In genomic region chr16:58129097-58129936, GRCh38 we compare ENCODE assay signal across 8 cellular contexts. TPM values are rescaled to one million over a fixed set of nuclear protein-coding genes. Genes with fewer than 3 reads are reported as not detected.
DNase-seq lines count a peak whose midpoint lies in the region; ATAC-seq and TF ChIP-seq lines count a peak whose summit lies in the region.

Gene CFAP20, minus strand, starts transcription at chr16:58129381. Its CDS starts 266 bp downstream, at chr16:58129115.

- peak within 1 kb of the TSS; percentile 95 for H3K4me3 ChIP-seq in ACC112 (ENCODE audit: low read depth, low read length)
- peak within 1 kb of the TSS; percentile 93 to 98 (median 97) for H3K4me3 ChIP-seq in breast epithelium
- peak within 1 kb of the TSS; percentile 69 for H3K4me3 ChIP-seq in iPS-18a (ENCODE audit: low read length)
- peak within 1 kb of the TSS; percentile 98 for H3K4me3 ChIP-seq in skeletal muscle satellite cell (ENCODE audit: low read length)

- intact Hi-C loops in breast epithelium (cut with DNase I; ENCODE audit: low total_unique reads) = loop anchor here (5.0 kb wide), 1 partner anchor 102 kb away; the partner anchor contains the start of gene MMP15

- ATAC-seq in GM18870 (IDR thresholded peaks at IDR 0.05; ENCODE audit: unreplicated experiment) (peak; percentile 85), HG03135 (IDR thresholded peaks at IDR 0.05; ENCODE audit: unreplicated experiment) (peak; percentile 82)

- H3K9ac ChIP-seq in iPS-18a (ENCODE audit: low read length) (peak within 1 kb of the TSS; percentile 94), skeletal muscle satellite cell (ENCODE audit: low read depth, low read length) (peak within 1 kb of the TSS; percentile 90)

- no peaks in the 10 kb centered on the region for H3K27me3 ChIP-seq in ACC112 (ENCODE audit: insufficient read depth, low read length)
- H3K27me3 ChIP-seq in breast epithelium = no peaks in the 10 kb centered on the region
- no peaks in the 10 kb centered on the region for H3K27me3 ChIP-seq in iPS-18a (ENCODE audit: control insufficient read depth, insufficient read depth, low read length)
- H3K27me3 ChIP-seq in skeletal muscle satellite cell (ENCODE audit: control insufficient read depth, insufficient read depth, low read length) = no peaks in the 10 kb centered on the region

- H3K9me3 ChIP-seq in breast epithelium = no peaks in the 10 kb centered on the region
- H3K9me3 ChIP-seq in iPS-18a (ENCODE audit: control insufficient read depth, low read depth, low read length) = no peaks in the 10 kb centered on the region
- H3K9me3 ChIP-seq in skeletal muscle satellite cell (replicated peaks; ENCODE audit: low read length) = no peaks in the 10 kb centered on the region

- DNase-seq in NCI-H2196 treated with DMSO at 0.1 percent for 48 hours (lab: John Stamatoyannopoulos, UW; ENCODE audit: unreplicated experiment) (peak; percentile 94), breast epithelium (ENCODE audit: low spot score in 2 of 2) (peak; percentile 98)

- H3K27ac ChIP-seq in ACC112 (ENCODE audit: low read depth, low read length) (peak within 1 kb of the TSS; percentile 90), VCaP (peak within 1 kb of the TSS; percentile 79), breast epithelium (peak within 1 kb of the TSS; percentile 90), iPS-18a (ENCODE audit: low read length) (peak within 1 kb of the TSS; percentile 56)

- H3K79me2 ChIP-seq in ACC112 (ENCODE audit: control insufficient read depth, insufficient read depth, low read length, unreplicated experiment) = peaks cover 40% of the 10 kb centered on the region

- H3K4me2 ChIP-seq in skeletal muscle satellite cell (ENCODE audit: low read length) = peak within 1 kb of the TSS; percentile 90

- TF ChIP-seq POLR2A in breast epithelium (IDR thresholded peaks at IDR 0.05) = peak; percentile 77

- no peak for TF ChIP-seq CTCF in VCaP (conservative IDR thresholded peaks at IDR 0.05)
- peak in 1 of 3 donors; percentile 7 for TF ChIP-seq CTCF in breast epithelium (IDR thresholded peaks at IDR 0.05)

- no peaks in the 10 kb centered on the region for H3K36me3 ChIP-seq in ACC112 (ENCODE audit: insufficient read depth, low read length)
- no peaks in the 10 kb centered on the region for H3K36me3 ChIP-seq in breast epithelium
- H3K36me3 ChIP-seq in iPS-18a (ENCODE audit: control insufficient read depth, low read depth, low read length) = no peaks in the 10 kb centered on the region
- no peaks in the 10 kb centered on the region for H3K36me3 ChIP-seq in skeletal muscle satellite cell (ENCODE audit: insufficient read depth, low read length)

- H2AFZ ChIP-seq in ACC112 (ENCODE audit: low read length, unreplicated experiment) = peak within 1 kb of the TSS; percentile 93

- H3K4me1 ChIP-seq in ACC112 (ENCODE audit: control insufficient read depth, insufficient read depth, low read length, unreplicated experiment) (peaks cover 21% of the 10 kb centered on the region), breast epithelium (peaks cover 0 to 8% of the 10 kb centered on the region in 2 donors), iPS-18a (ENCODE audit: control insufficient read depth, low read depth, low read length) (peaks cover 15% of the 10 kb centered on the region), skeletal muscle satellite cell (ENCODE audit: control insufficient read depth, insufficient read depth, low read length) (peaks cover 35% of the 10 kb centered on the region)

RNA-seq across cellular contexts. Expression of gene CFAP20, which starts in this region (rescaled TPM):
- 10 to 100 TPM; 30.5 to 46.1 (median 30.9) TPM for total RNA-seq in breast epithelium
- total RNA-seq in skeletal muscle satellite cell (2012; rRNA removed) = 30.7 and 33.4 TPM in 2 replicates

Comparison
In these comparisons a context has a peak if more than half of its experiments do, and no peak if none do; other contexts are left out.
1. Peak in every context shown above with its lines: DNase-seq, ATAC-seq, H3K4me3 ChIP-seq and H3K27ac ChIP-seq.